In genomic region chr5:90472783-90473182, GRCh38 we compare ENCODE assay signal across 9 cellular contexts. TPM values are rescaled to one million over a fixed set of nuclear protein-coding genes. Genes with fewer than 3 reads are reported as not detected.
DNase-seq lines count a peak whose midpoint lies in the region; ATAC-seq and TF ChIP-seq lines count a peak whose summit lies in the region.
"Had no signal": no experiment of that assay in that cellular context is flagged by ENCODE, and none has a peak within 500 bp of the region (broad histone marks: within the 10 kb centered on the region; RNA-seq: fewer than 3 reads in every experiment).

No MANE protein-coding gene starts in this region.

- 77% methylated on average over 3 of the region's 3 CpGs for WGBS in esophagus muscularis mucosa
- WGBS in psoas muscle, 3 donors: 80 to 88% (median 87%) methylated on average over 3 of the region's 3 CpGs

- no peak overlapping the region for H3K27ac ChIP-seq in RWPE2 (ENCODE audit: poor library complexity, severe bottlenecking)
- H3K27ac ChIP-seq in esophagus muscularis mucosa (replicated peaks in 1 of 4): no peak overlapping the region
- no peak overlapping the region for H3K27ac ChIP-seq in psoas muscle

- DNase-seq in GM12865 (ENCODE audit: low read depth) (no peak), RWPE2 (ENCODE audit: low spot score) (no peak), esophagus muscularis mucosa (ENCODE audit: extremely low spot score) (no peak), psoas muscle (no peak), COLO829 (ENCODE audit: low spot score) (no peak), GF-D8 (lab: John Stamatoyannopoulos, UW) (no peak), left colon (no peak)
- DNase-seq: NCI-H1694 treated with DMSO at 0.1 percent for 48 hours had no signal

- H3K27me3 ChIP-seq in RWPE2 (ENCODE audit: insufficient read depth, poor library complexity, severe bottlenecking) (no peaks in the 10 kb centered on the region), esophagus muscularis mucosa (no peaks in the 10 kb centered on the region), psoas muscle (ENCODE audit: insufficient read depth in 3 of 3, low read length in 2 of 3) (no peaks in the 10 kb centered on the region)

- H3K9me3 ChIP-seq in RWPE2 (ENCODE audit: severe bottlenecking) (no peaks in the 10 kb centered on the region), esophagus muscularis mucosa (no peaks in the 10 kb centered on the region), psoas muscle (no peaks in the 10 kb centered on the region)

- H3K4me1 ChIP-seq in RWPE2 (ENCODE audit: insufficient read depth, poor library complexity, severe bottlenecking) (peaks cover 8% of the 10 kb centered on the region), esophagus muscularis mucosa (peaks cover 10 to 30% (median 30%) of the 10 kb centered on the region in 4 donors), psoas muscle (peaks cover 20% of the 10 kb centered on the region)

- TF ChIP-seq POLR2A in esophagus muscularis mucosa (IDR thresholded peaks at IDR 0.05; ENCODE audit: low read depth): no peak

- ATAC-seq in RWPE2 (ENCODE audit: low read depth): no peak
- no peak for ATAC-seq in psoas muscle
- ATAC-seq in GM21423 (IDR thresholded peaks at IDR 0.05; ENCODE audit: unreplicated experiment): no peak
- ATAC-seq in left colon: no peak

- H3K4me3 ChIP-seq in GM12865 (ENCODE audit: low read depth, low read length) (peak overlapping the region; percentile 90), RWPE2 (ENCODE audit: severe bottlenecking) (peak overlapping the region; percentile 73), esophagus muscularis mucosa (peak overlapping the region; percentile 74 to 94 (median 78)), psoas muscle (peak overlapping the region; percentile 86)

- H3K36me3 ChIP-seq in RWPE2 (ENCODE audit: low read depth) (0 out of 2 replicates have a peak, but pooled peaks cover 1% of the 10 kb centered on the region), esophagus muscularis mucosa (no peaks in the 10 kb centered on the region), psoas muscle (ENCODE audit: insufficient read depth in 1 of 2, low read depth in 1 of 2) (no peaks in the 10 kb centered on the region)

- TF ChIP-seq EP300 in esophagus muscularis mucosa (IDR thresholded peaks at IDR 0.05): no peak

- TF ChIP-seq CTCF in GM12865 (IDR thresholded peaks at IDR 0.05; ENCODE audit: insufficient read depth, low read depth, low read length, missing control alignments) (no peak), RWPE2 (IDR thresholded peaks at IDR 0.05; ENCODE audit: poor library complexity, severe bottlenecking) (no peak), esophagus muscularis mucosa (IDR thresholded peaks at IDR 0.05) (no peak), psoas muscle (IDR thresholded peaks at IDR 0.05) (no peak)

- intact Hi-C loops in esophagus muscularis mucosa (cut with DNase I) (no loop called here), psoas muscle (cut with DNase I) (loop anchor here in 1 of 2 donors (5.0 kb wide), 1 partner anchor 60 kb away; no protein-coding TSS in a partner anchor), left colon (cut with DNase I, micrococcal nuclease) (loop anchor here in 1 of 2 donors (10.0 kb wide), 1 partner anchor 52 kb away; the partner anchor contains the start of gene LYSMD3)

RNA-seq across cellular contexts. Expression of gene MBLAC2, which starts 1.8 kb away (rescaled TPM):
- total RNA-seq in esophagus muscularis mucosa: 1 to 10 TPM; 2.2 to 5.6 (median 4.6) TPM
- 1 to 10 TPM; 2.2 to 2.9 (median 2.6) TPM for total RNA-seq in psoas muscle
- 1 to 10 TPM; 1.2 to 4.1 (median 1.8) TPM for polyA plus RNA-seq in psoas muscle
- total RNA-seq in left colon: 1 to 10 TPM; 4.1 to 4.5 TPM

RNA-seq across cellular contexts. Expression of gene POLR3G, which starts 1.9 kb away (rescaled TPM):
- total RNA-seq in esophagus muscularis mucosa (1 to 10 TPM in 3 of 4 donors, under 1 TPM in 1; 0.42 to 2.5 (median 1.4) TPM), psoas muscle (1 to 10 TPM; 1.0 to 1.9 (median 1.7) TPM), left colon (1 to 10 TPM; 1.3 to 1.4 TPM)
- polyA plus RNA-seq in psoas muscle: 1 to 10 TPM; 1.1 to 4.9 (median 4.1) TPM

RNA-seq across cellular contexts. Expression of gene LYSMD3, which starts 56.6 kb away (rescaled TPM):
- total RNA-seq in esophagus muscularis mucosa (10 to 100 TPM; 12.9 to 21.2 (median 16.3) TPM), psoas muscle (10 to 100 TPM; 13.1 to 19.9 (median 16.8) TPM), left colon (10 to 100 TPM; 20.5 to 23.8 TPM)
- 10 to 100 TPM in 2 of 3 donors, 1 to 10 TPM in 1; 8.9 to 21.3 (median 11.4) TPM for polyA plus RNA-seq in psoas muscle
